ENCODE assay signal across 25 cellular contexts in the genomic region with DNA sequence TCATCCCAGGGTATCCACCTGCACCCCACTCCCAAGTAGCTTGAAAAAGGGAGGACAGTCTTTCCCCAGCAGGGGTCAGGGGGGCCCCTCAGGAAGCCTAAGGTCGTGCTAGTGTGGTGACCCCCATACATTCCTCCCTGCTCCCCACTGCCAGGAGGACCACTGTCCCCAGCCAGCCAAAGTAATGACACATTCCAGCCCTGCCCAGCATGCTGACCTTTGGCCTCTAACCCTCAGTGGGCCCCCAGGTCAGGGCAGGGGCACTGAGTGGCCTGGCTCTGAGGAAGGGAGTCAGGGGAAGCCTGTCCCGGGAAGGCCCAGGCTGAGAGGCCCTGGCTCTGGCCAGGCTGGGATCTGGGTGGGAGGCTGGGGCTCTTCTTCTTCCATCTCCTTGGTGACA. TPM values are rescaled to one million over a fixed set of nuclear protein-coding genes. Genes with fewer than 3 reads are reported as not detected.
"Had no signal": no experiment of that assay in that cellular context is flagged by ENCODE, and none has a peak within 500 bp of the region (broad histone marks: within the 10 kb centered on the region; RNA-seq: fewer than 3 reads in every experiment).

No MANE protein-coding gene starts in this region.

- ATAC-seq: Panc1, PC-3 had no signal

- H3K9ac ChIP-seq: KMS-11, SK-N-SH had no signal

- H3K27ac ChIP-seq: KMS-11, RWPE1 had no signal

- DNase-seq: IMR-90, Kasumi-1, MM.1S, NCI-H1092 treated with DMSO at 0.1 percent for 48 hours, NCI-H1436, NCI-H187, NCI-H2029, NCI-H2081 treated with DMSO at 0.1 percent for 48 hours, NCI-H2171, NCI-H226, NCI-H446, NCI-H510A, NCI-H524 treated with DMSO at 0.1 percent for 48 hours, NCI-H69, NCI-H774, PC-3, SHP77, SK-N-SH had no signal

- H3K9me3 ChIP-seq: SK-N-SH had no signal

- H3K4me2 ChIP-seq: KMS-11, SK-N-SH had no signal

RNA-seq across cellular contexts. Expression of a gene that starts 8.8 kb away (rescaled TPM):
- total RNA-seq: HT-29, IMR-90, M059J, OCI-LY7, SK-MEL-5 had no signal
- polyA plus RNA-seq: IMR-90 had no signal
